9 cellular contexts compared by ENCODE assay signal in genomic region chr12:20798561-20798960, GRCh38. TPM values are rescaled to one million over a fixed set of nuclear protein-coding genes. Genes with fewer than 3 reads are reported as not detected.
DNase-seq lines count a peak whose midpoint lies in the region; ATAC-seq and TF ChIP-seq lines count a peak whose summit lies in the region.
"Had no signal": no experiment of that assay in that cellular context is flagged by ENCODE, and none has a peak within 500 bp of the region (broad histone marks: within the 10 kb centered on the region; RNA-seq: fewer than 3 reads in every experiment).

No MANE protein-coding gene starts in this region.

- peak; percentile 72 for ATAC-seq in SK-N-SH treated with all-trans-retinoic acid at 6 μM for 48 hours
- ATAC-seq in left cardiac atrium = peak; percentile 66 to 84

- DNase-seq in NCI-H2081 (lab: John Stamatoyannopoulos, UW) (peak; percentile 18 to 42), NCI-H2081 treated with DMSO at 0.1 percent for 48 hours (lab: John Stamatoyannopoulos, UW) (no peak), left cardiac atrium (no peak), superior temporal gyrus (ENCODE audit: extremely low spot score) (peak; percentile 57), NCI-H2029 (lab: John Stamatoyannopoulos, UW) (no peak), CD1c-positive myeloid dendritic cell (ENCODE audit: extremely low spot score) (no peak), COLO668 (lab: John Stamatoyannopoulos, UW; ENCODE audit: unreplicated experiment) (no peak)
- DNase-seq: upper lobe of left lung had no signal

- intact Hi-C loops in left cardiac atrium (cut with DNase I) = loop anchor here in 1 of 2 donors (5.0 kb wide), 1 partner anchor 151 kb away; no protein-coding TSS in a partner anchor

TF ChIP-seq in SK-N-SH treated with all-trans-retinoic acid at 6 μM for 48 hours, 23 proteins besides CTCF, POLR2A, EP300 and RAD21:
- TF ChIP-seq CSDC2 (CRISPR knock-in tag; IDR thresholded peaks at IDR 0.05) (no peak), GLIS3 (CRISPR knock-in tag; IDR thresholded peaks at IDR 0.05) (no peak), ARNTL (CRISPR knock-in tag; IDR thresholded peaks at IDR 0.05; ENCODE audit: borderline replicate concordance, low read depth) (no peak)
- TF ChIP-seq, protein P1, sequence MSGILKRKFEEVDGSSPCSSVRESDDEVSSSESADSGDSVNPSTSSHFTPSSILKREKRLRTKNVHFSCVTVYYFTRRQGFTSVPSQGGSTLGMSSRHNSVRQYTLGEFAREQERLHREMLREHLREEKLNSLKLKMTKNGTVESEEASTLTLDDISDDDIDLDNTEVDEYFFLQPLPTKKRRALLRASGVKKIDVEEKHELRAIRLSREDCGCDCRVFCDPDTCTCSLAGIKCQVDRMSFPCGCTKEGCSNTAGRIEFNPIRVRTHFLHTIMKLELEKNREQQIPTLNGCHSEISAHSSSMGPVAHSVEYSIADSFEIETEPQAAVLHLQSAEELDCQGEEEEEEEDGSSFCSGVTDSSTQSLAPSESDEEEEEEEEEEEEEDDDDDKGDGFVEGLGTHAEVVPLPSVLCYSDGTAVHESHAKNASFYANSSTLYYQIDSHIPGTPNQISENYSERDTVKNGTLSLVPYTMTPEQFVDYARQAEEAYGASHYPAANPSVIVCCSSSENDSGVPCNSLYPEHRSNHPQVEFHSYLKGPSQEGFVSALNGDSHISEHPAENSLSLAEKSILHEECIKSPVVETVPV (CRISPR knock-in tag; IDR thresholded peaks at IDR 0.05) = no peak

RNA-seq across cellular contexts. Expression of gene SLCO1B3, which starts 11.9 kb away (rescaled TPM):
- total RNA-seq in left cardiac atrium = not detected

Comparison
In these comparisons a context has a peak if more than half of its experiments do, and no peak if none do; other contexts are left out.
1. DNase-seq: peak in NCI-H2081 (2 of 2) and superior temporal gyrus (single experiment); none in NCI-H2081 treated with DMSO at 0.1 percent for 48 hours (single experiment), left cardiac atrium (single experiment), NCI-H2029 (single experiment), CD1c-positive myeloid dendritic cell (single experiment) and COLO668 (single experiment).